1 cellular context compared by ENCODE assay signal in the genomic region with DNA sequence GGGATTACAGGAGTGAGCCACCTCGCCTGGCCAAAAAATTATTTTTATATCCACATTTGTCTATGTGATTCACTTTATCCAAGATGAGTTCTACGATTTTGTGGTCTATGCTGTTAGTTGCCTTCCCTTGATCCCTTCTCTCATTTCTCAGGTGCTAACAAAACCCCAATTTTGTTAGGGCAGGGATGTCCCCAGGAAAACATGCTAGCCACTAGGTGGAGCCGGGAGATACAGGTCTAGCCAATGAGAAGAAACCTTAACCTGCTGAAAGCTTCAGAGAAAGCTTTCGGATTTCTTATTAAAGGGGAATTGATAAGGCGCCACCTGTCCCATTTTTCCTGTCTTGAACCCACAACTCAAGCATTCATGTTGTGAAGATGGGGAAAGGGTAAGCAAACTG.
TF ChIP-seq lines count a peak whose summit lies in the region.

No MANE protein-coding gene starts in this region.

TF ChIP-seq in HepG2, 621 proteins besides CTCF, POLR2A, EP300 and RAD21 (continued from another document):
- TF ChIP-seq HMGXB4 (CRISPR knock-in tag; IDR thresholded peaks at IDR 0.05; ENCODE audit: borderline replicate concordance in 1 of 2, low read depth in 1 of 2) (0 out of 4 replicates have a peak, but pooled peaks of 1 of the 2 experiments have one; percentile 31), ZMYM4 (CRISPR knock-in tag; IDR thresholded peaks at IDR 0.05) (peak; percentile 54; the same call in 1 of the 2 replicates), SP140L (CRISPR knock-in tag; IDR thresholded peaks at IDR 0.05; ENCODE audit: borderline replicate concordance) (no peak), ZNF563 (CRISPR knock-in tag; IDR thresholded peaks at IDR 0.05) (no peak)
- TF ChIP-seq, protein P1, sequence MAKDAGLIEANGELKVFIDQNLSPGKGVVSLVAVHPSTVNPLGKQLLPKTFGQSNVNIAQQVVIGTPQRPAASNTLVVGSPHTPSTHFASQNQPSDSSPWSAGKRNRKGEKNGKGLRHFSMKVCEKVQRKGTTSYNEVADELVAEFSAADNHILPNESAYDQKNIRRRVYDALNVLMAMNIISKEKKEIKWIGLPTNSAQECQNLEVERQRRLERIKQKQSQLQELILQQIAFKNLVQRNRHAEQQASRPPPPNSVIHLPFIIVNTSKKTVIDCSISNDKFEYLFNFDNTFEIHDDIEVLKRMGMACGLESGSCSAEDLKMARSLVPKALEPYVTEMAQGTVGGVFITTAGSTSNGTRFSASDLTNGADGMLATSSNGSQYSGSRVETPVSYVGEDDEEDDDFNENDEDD (CRISPR knock-in tag; IDR thresholded peaks at IDR 0.05; ENCODE audit: borderline replicate concordance) = no peak
TF ChIP-seq in HepG2: peak in this region for 11.
